21 cellular contexts compared by ENCODE assay signal in the genomic region with DNA sequence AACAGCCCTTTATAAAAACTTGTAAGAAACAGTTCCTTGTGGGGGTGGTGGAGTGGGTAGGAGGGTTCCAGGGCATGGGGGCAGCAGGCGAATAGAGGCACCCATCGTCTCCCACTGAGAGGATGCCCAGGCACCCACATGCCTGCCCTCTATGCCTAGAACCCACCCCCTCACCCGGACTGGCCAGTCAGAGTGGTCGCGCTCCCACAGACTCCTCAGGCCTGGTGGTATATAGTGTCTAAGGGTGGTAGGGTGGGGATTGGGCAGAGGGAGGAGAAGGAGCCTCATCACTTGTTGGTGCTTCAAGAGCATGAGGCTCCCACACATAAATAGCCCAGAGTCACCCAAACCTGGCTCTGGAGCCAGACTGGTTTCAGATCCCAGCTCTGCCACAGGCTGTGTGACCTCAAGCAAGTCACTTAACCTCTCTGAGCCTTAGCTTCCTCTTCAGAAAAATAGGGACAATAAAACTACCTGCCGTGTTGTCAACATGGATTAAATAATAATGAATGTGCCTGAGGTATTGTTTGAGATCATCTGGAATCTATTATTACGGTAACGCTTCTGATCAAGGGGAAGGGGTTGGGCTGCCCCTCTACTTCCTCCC.
A peak's percentile ranks its signal among the peaks of the same experiment; 100 is the strongest.
DNase-seq lines count a peak whose midpoint lies in the region; ATAC-seq, FAIRE-seq and TF ChIP-seq lines count a peak whose summit lies in the region.
"Had no signal": no experiment of that assay in that cellular context is flagged by ENCODE, and none has a peak within 500 bp of the region (broad histone marks: within the 10 kb centered on the region; RNA-seq: fewer than 3 reads in every experiment).

No MANE protein-coding gene starts in this region.

- POLR2A ChIA-PET in SK-N-SH (lab: Yijun Ruan, JAX) (interaction anchor here (0.6 kb wide), 1 partner anchor 337 kb away, joined by 3 read pairs; no protein-coding TSS in a partner anchor), A549 (lab: Yijun Ruan, JAX) (no interaction called here)

- H3K79me2 ChIP-seq in SK-N-SH (ENCODE audit: insufficient read depth) (no peaks in the 10 kb centered on the region), Loucy (ENCODE audit: insufficient read depth, low read length) (no peaks in the 10 kb centered on the region)

- DNase-seq in SK-N-SH = no peak
- DNase-seq in A549 (ENCODE audit: low read depth in 1 of 2, low spot score in 1 of 2) = no peak
- no peak for DNase-seq in DMS79 (lab: John Stamatoyannopoulos, UW)
- no peak for DNase-seq in anterior cingulate cortex (lab: John Stamatoyannopoulos, UW)
- no peak for DNase-seq in SHP77 treated with DMSO at 0.1 percent for 48 hours (lab: John Stamatoyannopoulos, UW)
- DNase-seq: AML-193; C1 segment of cervical spinal cord; Calu3; CD4-positive, alpha-beta T cell; DMS 273 treated with DMSO at 0.1 percent for 48 hours; DMS79 treated with DMSO at 0.1 percent for 48 hours; EL; GOT3; HCEC 1CT had no signal

- CTCF ChIA-PET in SK-N-SH (lab: Yijun Ruan, JAX) = interaction anchor here (0.5 to 5.3 kb wide), 5 partner anchors 11 to 551 kb away, joined by 3 to 33 read pairs (median 3); no protein-coding TSS in a partner anchor
- CTCF ChIA-PET in A549 (lab: Yijun Ruan, JAX) = interaction anchor here (0.6 to 20.4 kb wide), 6 partner anchors 12 to 390 kb away, joined by 3 to 228 read pairs (median 3); no protein-coding TSS in a partner anchor

- TF ChIP-seq RAD21 in SK-N-SH (IDR thresholded peaks at IDR 0.05; ENCODE audit: low read length) (no peak), A549 (conservative IDR thresholded peaks at IDR 0.05 in 1 of 2, IDR thresholded peaks at IDR 0.05 in 1 of 2) (no peak)

- H3K9me3 Mint-ChIP-seq in dendritic cell treated with granulocyte-macrophage colony-stimulating factor and Interleukin-4, amounts not matched to agents 40 ng/mL and 50 ng/mL, for 4 days = no peaks in the 10 kb centered on the region
- H3K9me3 Mint-ChIP-seq: CD4-positive, alpha-beta T cell had no signal

- H3F3A ChIP-seq in SK-N-SH (replicated peaks; ENCODE audit: insufficient read depth) (peaks cover 9% of the 10 kb centered on the region), Loucy (ENCODE audit: low read depth) (peaks cover 6% of the 10 kb centered on the region; the same call in 1 of the 2 replicates)

- H2AFZ ChIP-seq in SK-N-SH (ENCODE audit: low read depth) = no peak overlapping the region
- H2AFZ ChIP-seq in Loucy (ENCODE audit: low read length) = no peak overlapping the region

- H3K36me3 ChIP-seq in SK-N-SH (replicated peaks in 1 of 2; ENCODE audit: control insufficient read depth in 1 of 2, insufficient read depth in 2 of 2, low read length in 1 of 2) = no peaks in the 10 kb centered on the region
- H3K36me3 ChIP-seq in Loucy (ENCODE audit: insufficient read depth, low read length) = no peaks in the 10 kb centered on the region

- H3K27me3 ChIP-seq in SK-N-SH (ENCODE audit: insufficient read depth) (no peaks in the 10 kb centered on the region), Loucy (ENCODE audit: insufficient read depth, low read length, poor library complexity, severe bottlenecking) (no peaks in the 10 kb centered on the region)

- H4K20me1 ChIP-seq in SK-N-SH (ENCODE audit: insufficient read depth) (no peaks in the 10 kb centered on the region), Loucy (ENCODE audit: insufficient read depth, low read length, poor library complexity, severe bottlenecking) (no peaks in the 10 kb centered on the region)

- H3K9me3 ChIP-seq in SK-N-SH (no peaks in the 10 kb centered on the region), A549 (no peaks in the 10 kb centered on the region), Loucy (ENCODE audit: insufficient read depth, low read depth, low read length) (no peaks in the 10 kb centered on the region)

- H3K27ac ChIP-seq in SK-N-SH (ENCODE audit: low read depth in 2 of 2, low read length in 1 of 2) = no peak overlapping the region
- peak overlapping the region in 1 of 2 experiments; percentile 93; a peak in 3 of 6 replicates for H3K27ac ChIP-seq in A549
- H3K27ac ChIP-seq: 22Rv1 had no signal

- no peak overlapping the region for H3K9ac ChIP-seq in SK-N-SH
- peak overlapping the region; percentile 24 for H3K9ac ChIP-seq in Loucy (ENCODE audit: low read depth, low read length, poor library complexity, severe bottlenecking)

- peaks cover 55% of the 10 kb centered on the region for H3K27me3 Mint-ChIP-seq in dendritic cell treated with granulocyte-macrophage colony-stimulating factor and Interleukin-4, amounts not matched to agents 40 ng/mL and 50 ng/mL, for 4 days
- H3K27me3 Mint-ChIP-seq: CD4-positive, alpha-beta T cell had no signal

- TF ChIP-seq EP300 in SK-N-SH (IDR thresholded peaks at IDR 0.05; ENCODE audit: borderline replicate concordance in 1 of 2, low read depth in 1 of 2, low read length in 1 of 2) = no peak
- no peak for TF ChIP-seq EP300 in A549 (IDR thresholded peaks at IDR 0.05)

- H3K4me2 ChIP-seq in SK-N-SH (no peak overlapping the region), A549 (no peak overlapping the region), Loucy (ENCODE audit: low read depth, low read length, poor library complexity, severe bottlenecking) (peak overlapping the region; percentile 83)

- WGBS in SK-N-SH (ENCODE audit: low lambda C conversion rate) = 88% methylated on average over 5 of the region's 8 CpGs
- 92% methylated on average over 8 of the region's 8 CpGs for WGBS in A549 (ENCODE audit: missing lambda C conversion rate)

- H3K9me2 ChIP-seq in SK-N-SH (no peaks in the 10 kb centered on the region), Loucy (replicated peaks; ENCODE audit: low read depth, low read length) (no peaks in the 10 kb centered on the region)

- peaks cover 30 to 42% of the 10 kb centered on the region in 2 experiments; a peak in 3 of 4 replicates for H3K4me1 ChIP-seq in SK-N-SH (ENCODE audit: control insufficient read depth in 1 of 2, insufficient read depth in 2 of 2, low read depth in 1 of 2, low read length in 1 of 2)
- H3K4me1 ChIP-seq in A549 = peaks cover 37% of the 10 kb centered on the region
- peaks cover 100% of the 10 kb centered on the region for H3K4me1 ChIP-seq in Loucy (ENCODE audit: insufficient read depth, low read length, poor library complexity, severe bottlenecking)

- no peaks in the 10 kb centered on the region for H3K36me3 Mint-ChIP-seq in dendritic cell treated with granulocyte-macrophage colony-stimulating factor and Interleukin-4, amounts not matched to agents 40 ng/mL and 50 ng/mL, for 4 days (ENCODE audit: low read depth)

- no peak for ATAC-seq in SK-N-SH treated with all-trans-retinoic acid at 6 μM for 48 hours
- no peak for ATAC-seq in A549

- H3K4me1 Mint-ChIP-seq in dendritic cell treated with granulocyte-macrophage colony-stimulating factor and Interleukin-4, amounts not matched to agents 40 ng/mL and 50 ng/mL, for 4 days (ENCODE audit: low read depth) = peaks cover 71% of the 10 kb centered on the region

- TF ChIP-seq CTCF in SK-N-SH (IDR thresholded peaks at IDR 0.05) (no peak), A549 (IDR thresholded peaks at IDR 0.05) (no peak), Loucy (conservative IDR thresholded peaks at IDR 0.05; ENCODE audit: low read length) (no peak)

- no peak for FAIRE-seq in A549 (lab: Jason Lieb, UNC)
- FAIRE-seq: G401.6, GM12891, HTR-8/SVneo had no signal

- intact Hi-C loops in dendritic cell treated with granulocyte-macrophage colony-stimulating factor and Interleukin-4, amounts not matched to agents 40 ng/mL and 50 ng/mL, for 4 days (cut with micrococcal nuclease) = no loop called here

- TF ChIP-seq POLR2A in A549 (IDR thresholded peaks at IDR 0.05; ENCODE audit: low read length) = no peak

- no peak overlapping the region for H3K4me3 Mint-ChIP-seq in dendritic cell treated with granulocyte-macrophage colony-stimulating factor and Interleukin-4, amounts not matched to agents 40 ng/mL and 50 ng/mL, for 4 days
- H3K4me3 Mint-ChIP-seq: CD4-positive, alpha-beta T cell had no signal

- no peak overlapping the region for H3K4me3 ChIP-seq in SK-N-SH (ENCODE audit: low read depth in 2 of 2, low read length in 1 of 2)
- H3K4me3 ChIP-seq in A549 = no peak overlapping the region
- H3K4me3 ChIP-seq in Loucy (ENCODE audit: low read length, poor library complexity, severe bottlenecking) = no peak overlapping the region

- H3K27ac Mint-ChIP-seq in dendritic cell treated with granulocyte-macrophage colony-stimulating factor and Interleukin-4, amounts not matched to agents 40 ng/mL and 50 ng/mL, for 4 days = peak overlapping the region; percentile 17
- H3K27ac Mint-ChIP-seq: CD4-positive, alpha-beta T cell had no signal

TF ChIP-seq in SK-N-SH treated with all-trans-retinoic acid at 6 μM for 48 hours, 23 proteins besides CTCF, POLR2A, EP300 and RAD21:
- TF ChIP-seq ZNF8 (CRISPR knock-in tag; IDR thresholded peaks at IDR 0.05) = peak; percentile 64
- TF ChIP-seq OSR1 (CRISPR knock-in tag; IDR thresholded peaks at IDR 0.05) = no peak
- TF ChIP-seq CSDC2 (CRISPR knock-in tag; IDR thresholded peaks at IDR 0.05) = no peak
- no peak for TF ChIP-seq ARNTL (CRISPR knock-in tag; IDR thresholded peaks at IDR 0.05; ENCODE audit: borderline replicate concordance, low read depth)
TF ChIP-seq in SK-N-SH treated with all-trans-retinoic acid at 6 μM for 48 hours: peak in this region for 1.

TF ChIP-seq in SK-N-SH, 30 proteins besides CTCF, POLR2A, EP300 and RAD21:
- TF ChIP-seq FOSL2 (IDR thresholded peaks at IDR 0.05; ENCODE audit: borderline replicate concordance, low read depth) = no peak
- no peak for TF ChIP-seq USF1 (IDR thresholded peaks at IDR 0.05; ENCODE audit: borderline replicate concordance, low read depth)

TF ChIP-seq in A549, 52 proteins besides CTCF, POLR2A, EP300 and RAD21:
- TF ChIP-seq ZFP36 (IDR thresholded peaks at IDR 0.05; ENCODE audit: borderline replicate concordance, partially characterized antibody) = peak; percentile 84
- no peak for TF ChIP-seq ZNF302 (CRISPR knock-in tag; IDR thresholded peaks at IDR 0.05)
- TF ChIP-seq RARB (CRISPR knock-in tag; IDR thresholded peaks at IDR 0.05) = no peak
- TF ChIP-seq, protein P1, sequence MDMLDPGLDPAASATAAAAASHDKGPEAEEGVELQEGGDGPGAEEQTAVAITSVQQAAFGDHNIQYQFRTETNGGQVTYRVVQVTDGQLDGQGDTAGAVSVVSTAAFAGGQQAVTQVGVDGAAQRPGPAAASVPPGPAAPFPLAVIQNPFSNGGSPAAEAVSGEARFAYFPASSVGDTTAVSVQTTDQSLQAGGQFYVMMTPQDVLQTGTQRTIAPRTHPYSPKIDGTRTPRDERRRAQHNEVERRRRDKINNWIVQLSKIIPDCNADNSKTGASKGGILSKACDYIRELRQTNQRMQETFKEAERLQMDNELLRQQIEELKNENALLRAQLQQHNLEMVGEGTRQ (IDR thresholded peaks at IDR 0.05) = no peak
- peak; percentile 47; the same call in 1 of the 2 replicates for TF ChIP-seq KDM1A (IDR thresholded peaks at IDR 0.05; ENCODE audit: low read depth)
